ENCODE assay signal across 7 cellular contexts in genomic region chr7:30727061-30727945, GRCh38. TPM values are rescaled to one million over a fixed set of nuclear protein-coding genes. Genes with fewer than 3 reads are reported as not detected.
DNase-seq lines count a peak whose midpoint lies in the region; ATAC-seq and TF ChIP-seq lines count a peak whose summit lies in the region.

No MANE protein-coding gene starts in this region.

- no peak overlapping the region for H3K9ac ChIP-seq in PC-3 (ENCODE audit: low read length)

- no peak overlapping the region for H3K4me2 ChIP-seq in PC-3 (ENCODE audit: low read length)

- H3K27ac ChIP-seq in PC-3 (ENCODE audit: low read length) (no peak overlapping the region), caudate nucleus (ENCODE audit: low read depth, low read length) (no peak overlapping the region)

- CTCF ChIA-PET in PC-3 (lab: Charles Lee) = no interaction called here

- no peaks in the 10 kb centered on the region for H3F3A ChIP-seq in PC-3 (ENCODE audit: low read length, unreplicated experiment)

- H3K4me1 Mint-ChIP-seq in activated naive CD8-positive, alpha-beta T cell treated with anti-CD3 and anti-CD28 coated beads, Interleukin-2, amount 10 ng/mL, durations not matched to agents 7 days and 5 days = peaks cover 55% of the 10 kb centered on the region
- H3K4me1 Mint-ChIP-seq in stimulated activated effector memory CD8-positive, alpha-beta T cell treated with anti-CD3 and anti-CD28 coated beads, Interleukin-12 subunit alpha, Interleukin-12 subunit beta, amount 100 ng/mL, for 72 hours = peaks cover 43% of the 10 kb centered on the region
- H3K4me1 Mint-ChIP-seq in osteocyte (ENCODE audit: unreplicated experiment) = no peaks in the 10 kb centered on the region

- H4K20me1 ChIP-seq in PC-3 (ENCODE audit: low read length) = no peaks in the 10 kb centered on the region

- POLR2A ChIA-PET in PC-3 (lab: Charles Lee; ENCODE audit: unreplicated experiment) = no interaction called here
- POLR2A ChIA-PET in activated naive CD8-positive, alpha-beta T cell treated with anti-CD3 and anti-CD28 coated beads, Interleukin-2, amount 10 ng/mL, durations not matched to agents 7 days and 5 days (lab: Charles Lee) = interaction anchor here (1.0 to 3.4 kb wide), 3 partner anchors 10 to 249 kb away, joined by 5 to 61 read pairs (median 5); partner anchors contain the start of gene NOD1

- intact Hi-C loops in PC-3 (cut with micrococcal nuclease) = no loop called here

- no peak overlapping the region for H3K4me3 ChIP-seq in PC-3 (ENCODE audit: low read length)

- peaks cover 6% of the 10 kb centered on the region for H3K36me3 Mint-ChIP-seq in activated naive CD8-positive, alpha-beta T cell treated with anti-CD3 and anti-CD28 coated beads, Interleukin-2, amount 10 ng/mL, durations not matched to agents 7 days and 5 days
- H3K36me3 Mint-ChIP-seq in stimulated activated effector memory CD8-positive, alpha-beta T cell treated with anti-CD3 and anti-CD28 coated beads, Interleukin-12 subunit alpha, Interleukin-12 subunit beta, amount 100 ng/mL, for 72 hours = no peaks in the 10 kb centered on the region
- no peaks in the 10 kb centered on the region for H3K36me3 Mint-ChIP-seq in osteocyte (ENCODE audit: unreplicated experiment)

- no peaks in the 10 kb centered on the region for H3K9me3 Mint-ChIP-seq in activated naive CD8-positive, alpha-beta T cell treated with anti-CD3 and anti-CD28 coated beads, Interleukin-2, amount 10 ng/mL, durations not matched to agents 7 days and 5 days
- H3K9me3 Mint-ChIP-seq in stimulated activated effector memory CD8-positive, alpha-beta T cell treated with anti-CD3 and anti-CD28 coated beads, Interleukin-12 subunit alpha, Interleukin-12 subunit beta, amount 100 ng/mL, for 72 hours = no peaks in the 10 kb centered on the region
- H3K9me3 Mint-ChIP-seq in osteocyte (ENCODE audit: unreplicated experiment) = no peaks in the 10 kb centered on the region

- peak overlapping the region; percentile 94 for H3K4me3 Mint-ChIP-seq in activated naive CD8-positive, alpha-beta T cell treated with anti-CD3 and anti-CD28 coated beads, Interleukin-2, amount 10 ng/mL, durations not matched to agents 7 days and 5 days
- H3K4me3 Mint-ChIP-seq in stimulated activated effector memory CD8-positive, alpha-beta T cell treated with anti-CD3 and anti-CD28 coated beads, Interleukin-12 subunit alpha, Interleukin-12 subunit beta, amount 100 ng/mL, for 72 hours = peak overlapping the region; percentile 55
- H3K4me3 Mint-ChIP-seq in osteocyte (ENCODE audit: unreplicated experiment) = no peak overlapping the region

- 0 out of 2 replicates have a peak, but pooled peaks cover 8% of the 10 kb centered on the region for H3K4me1 ChIP-seq in PC-3 (ENCODE audit: insufficient read depth, low read length)

- peak; percentile 32 for DNase-seq in PC-3
- DNase-seq in activated naive CD8-positive, alpha-beta T cell treated with anti-CD3 and anti-CD28 coated beads, Interleukin-2, amount 10 ng/mL, durations not matched to agents 7 days and 5 days = peak; percentile 65
- DNase-seq in stimulated activated effector memory CD8-positive, alpha-beta T cell treated with anti-CD3 and anti-CD28 coated beads, Interleukin-12 subunit alpha, Interleukin-12 subunit beta, amount 100 ng/mL, for 72 hours (ENCODE audit: low spot score in 2 of 2) = peak in 1 of 2 donors; percentile 62
- no peak for DNase-seq in caudate nucleus (lab: John Stamatoyannopoulos, UW)
- no peak for DNase-seq in SK-N-DZ (ENCODE audit: low spot score)
- no peak for DNase-seq in osteocyte (ENCODE audit: extremely low spot score, unreplicated experiment)

- H3K27ac Mint-ChIP-seq in activated naive CD8-positive, alpha-beta T cell treated with anti-CD3 and anti-CD28 coated beads, Interleukin-2, amount 10 ng/mL, durations not matched to agents 7 days and 5 days = peak overlapping the region; percentile 98
- peak overlapping the region; percentile 86 for H3K27ac Mint-ChIP-seq in stimulated activated effector memory CD8-positive, alpha-beta T cell treated with anti-CD3 and anti-CD28 coated beads, Interleukin-12 subunit alpha, Interleukin-12 subunit beta, amount 100 ng/mL, for 72 hours
- no peak overlapping the region for H3K27ac Mint-ChIP-seq in osteocyte (ENCODE audit: unreplicated experiment)

- H3K27me3 Mint-ChIP-seq in activated naive CD8-positive, alpha-beta T cell treated with anti-CD3 and anti-CD28 coated beads, Interleukin-2, amount 10 ng/mL, durations not matched to agents 7 days and 5 days = peaks cover 2% of the 10 kb centered on the region
- peaks cover 68% of the 10 kb centered on the region for H3K27me3 Mint-ChIP-seq in osteocyte (ENCODE audit: unreplicated experiment)

- ATAC-seq in GM21825 (IDR thresholded peaks at IDR 0.05; ENCODE audit: unreplicated experiment) = peak; percentile 55
- peak; percentile 70 for ATAC-seq in PC-3
- ATAC-seq in activated naive CD8-positive, alpha-beta T cell treated with anti-CD3 and anti-CD28 coated beads, Interleukin-2, amount 10 ng/mL, durations not matched to agents 7 days and 5 days (ENCODE audit: low read depth) = peak; percentile 91
- ATAC-seq in stimulated activated effector memory CD8-positive, alpha-beta T cell treated with anti-CD3 and anti-CD28 coated beads, Interleukin-12 subunit alpha, Interleukin-12 subunit beta, amount 100 ng/mL, for 72 hours = peak; percentile 88

- BruUV-seq in PC-3 (replicated peaks; lab: Mats Ljungman, UMichigan) = no TSS peak

- peaks cover 59% of the 10 kb centered on the region for H3K27me3 ChIP-seq in PC-3 (ENCODE audit: low read length)

- H3K36me3 ChIP-seq in PC-3 (ENCODE audit: low read depth, low read length) = no peaks in the 10 kb centered on the region

- no peaks in the 10 kb centered on the region for H3K79me2 ChIP-seq in PC-3 (ENCODE audit: low read length)

- H3K9me3 ChIP-seq in PC-3 (ENCODE audit: low read length) = no peaks in the 10 kb centered on the region

- TF ChIP-seq CTCF in PC-3 (conservative IDR thresholded peaks at IDR 0.05; ENCODE audit: low read depth, low read length) (no peak), osteocyte (IDR thresholded peaks at IDR 0.05) (no peak)

- H3K9me2 ChIP-seq in PC-3 (replicated peaks; ENCODE audit: low read length) = no peaks in the 10 kb centered on the region

- no peak overlapping the region for H2AFZ ChIP-seq in PC-3 (ENCODE audit: low read length)

RNA-seq across cellular contexts. Expression of gene INMT, which starts 24.6 kb away (rescaled TPM):
- total RNA-seq in PC-3 (2014; rRNA removed) (not detected in 2 replicates), osteocyte (1.5 and 2.0 TPM in 2 replicates)
- under 1 TPM; 0.30 to 0.37 TPM for total RNA-seq in activated naive CD8-positive, alpha-beta T cell treated with anti-CD3 and anti-CD28 coated beads, Interleukin-2, amount 10 ng/mL, durations not matched to agents 7 days and 5 days
- not detected in 2 replicates for polyA plus RNA-seq in SK-N-DZ (2014; cell fraction: cytosol; rRNA removed)
- polyA plus RNA-seq in SK-N-DZ (2014; cell fraction: nucleus; rRNA removed) = 0.22 TPM in 1 of 2 replicates, not detected in the other

RNA-seq across cellular contexts. Expression of gene MINDY4, which starts 43.9 kb away (rescaled TPM):
- total RNA-seq in PC-3 (2014; rRNA removed) (3.0 TPM in 2 replicates), osteocyte (4.4 and 5.3 TPM in 2 replicates)
- 1 to 10 TPM; 1.1 to 1.6 TPM for total RNA-seq in activated naive CD8-positive, alpha-beta T cell treated with anti-CD3 and anti-CD28 coated beads, Interleukin-2, amount 10 ng/mL, durations not matched to agents 7 days and 5 days
- polyA plus RNA-seq in SK-N-DZ (2014; cell fraction: cytosol; rRNA removed) = 3.1 and 3.7 TPM in 2 replicates
- polyA plus RNA-seq in SK-N-DZ (2014; cell fraction: nucleus; rRNA removed) = 3.0 and 4.3 TPM in 2 replicates

RNA-seq across cellular contexts. Expression of gene CRHR2, which starts 45.0 kb away (rescaled TPM):
- total RNA-seq in PC-3 (2014; rRNA removed) (not detected in 2 replicates), osteocyte (not detected in 2 replicates)
- not detected for total RNA-seq in activated naive CD8-positive, alpha-beta T cell treated with anti-CD3 and anti-CD28 coated beads, Interleukin-2, amount 10 ng/mL, durations not matched to agents 7 days and 5 days
- 0.10 TPM in 1 of 2 replicates, not detected in the other for polyA plus RNA-seq in SK-N-DZ (2014; cell fraction: cytosol; rRNA removed)
- polyA plus RNA-seq in SK-N-DZ (2014; cell fraction: nucleus; rRNA removed) = 0.24 and 0.62 TPM in 2 replicates

Comparison
In these comparisons a context has a peak if more than half of its experiments do, and no peak if none do; other contexts are left out.
1. DNase-seq: peak in PC-3 (single experiment) and activated naive CD8-positive, alpha-beta T cell treated with anti-CD3 and anti-CD28 coated beads, Interleukin-2, amount 10 ng/mL, durations not matched to agents 7 days and 5 days (single experiment); none in caudate nucleus (0 of 61), SK-N-DZ (single experiment) and osteocyte (single experiment).
2. Peak in every context shown above with its lines, with median percentiles within 50 percentile points of each other: ATAC-seq.